9 cellular contexts compared by ENCODE assay signal in the genomic region with DNA sequence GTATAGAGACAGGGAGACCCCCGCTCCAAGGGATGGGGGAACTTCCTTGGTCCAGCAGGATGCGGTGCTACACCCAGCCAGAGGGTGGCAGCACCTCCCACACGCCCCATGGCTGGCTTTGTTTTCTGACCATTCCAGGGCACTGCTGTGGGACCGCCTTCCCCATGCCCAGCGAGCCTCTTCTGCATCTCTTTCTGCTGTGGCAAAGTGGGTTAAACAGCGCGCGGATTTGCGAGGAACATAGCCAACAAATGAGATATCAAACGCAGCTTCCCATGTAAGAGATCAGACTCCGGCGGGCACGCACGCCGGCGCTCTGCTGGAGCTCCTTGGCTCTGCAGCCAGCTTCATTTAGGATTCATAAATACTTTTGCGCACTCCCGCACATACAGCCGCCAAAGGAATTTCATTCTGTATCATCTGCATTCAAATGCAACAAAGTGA.
DNase-seq lines count a peak whose midpoint lies in the region; ATAC-seq and TF ChIP-seq lines count a peak whose summit lies in the region.
"Had no signal": no experiment of that assay in that cellular context is flagged by ENCODE, and none has a peak within 500 bp of the region (broad histone marks: within the 10 kb centered on the region; RNA-seq: fewer than 3 reads in every experiment).

No MANE protein-coding gene starts in this region.

- 68 to 74% methylated on average over 14 to 19 of the region's 19 CpGs for WGBS in endodermal cell (ENCODE audit: insufficient coverage in 1 of 2, insufficient read length in 1 of 2), 2 experiments

- TF ChIP-seq CTCF in GM12874 (IDR thresholded peaks at IDR 0.05; ENCODE audit: insufficient read depth, low read depth, low read length) (peak; percentile 80), LNCaP clone FGC (IDR thresholded peaks at IDR 0.05; ENCODE audit: control insufficient read depth, extremely low read depth, insufficient read depth) (peak; percentile 86), endodermal cell (conservative IDR thresholded peaks at IDR 0.05) (peak; percentile 97), osteocyte (IDR thresholded peaks at IDR 0.05) (peak; percentile 50), omental fat pad (IDR thresholded peaks at IDR 0.05) (no peak), foreskin fibroblast (IDR thresholded peaks at IDR 0.05; ENCODE audit: low read depth, low read length) (no peak)

- no peaks in the 10 kb centered on the region for H3K9me3 ChIP-seq in endodermal cell (ENCODE audit: control insufficient read depth, low read length)

- H3K4me1 ChIP-seq in endodermal cell (ENCODE audit: control insufficient read depth, insufficient read depth, low read length) = peaks cover 4% of the 10 kb centered on the region

- H3K4me3 Mint-ChIP-seq in endodermal cell (peak overlapping the region; percentile 37), osteocyte (ENCODE audit: unreplicated experiment) (no peak overlapping the region)

- H3K27me3 ChIP-seq in endodermal cell (ENCODE audit: control insufficient read depth, insufficient read depth, low read length, poor library complexity, severe bottlenecking) = no peaks in the 10 kb centered on the region

- H3K9ac ChIP-seq in endodermal cell (ENCODE audit: extremely low read depth, low read length, poor library complexity, severe bottlenecking) = no peak overlapping the region

- H3K27me3 Mint-ChIP-seq in endodermal cell (ENCODE audit: insufficient read depth) (peaks cover 13% of the 10 kb centered on the region), osteocyte (ENCODE audit: unreplicated experiment) (peaks cover 3% of the 10 kb centered on the region)

- no peak overlapping the region for H3K27ac Mint-ChIP-seq in endodermal cell
- H3K27ac Mint-ChIP-seq in osteocyte (ENCODE audit: unreplicated experiment) = no peak overlapping the region

- H3K36me3 Mint-ChIP-seq in endodermal cell (ENCODE audit: low read depth) (no peaks in the 10 kb centered on the region), osteocyte (ENCODE audit: unreplicated experiment) (no peaks in the 10 kb centered on the region)

- DNase-seq in LNCaP clone FGC (ENCODE audit: low read depth) = no peak
- peak; percentile 89 for DNase-seq in endodermal cell
- no peak for DNase-seq in osteocyte (ENCODE audit: extremely low spot score, unreplicated experiment)
- DNase-seq in omental fat pad (ENCODE audit: low spot score) = no peak
- no peak for DNase-seq in foreskin fibroblast
- no peak for DNase-seq in activated naive CD4-positive, alpha-beta T cell (lab: John Stamatoyannopoulos, UW)

- no peaks in the 10 kb centered on the region for H3K36me3 ChIP-seq in endodermal cell (ENCODE audit: control insufficient read depth, insufficient read depth, low read length)

- peak overlapping the region; percentile 29 for H3K4me3 ChIP-seq in LNCaP clone FGC (ENCODE audit: low read depth, low read length)
- no peak overlapping the region for H3K4me3 ChIP-seq in endodermal cell (ENCODE audit: low read length)
- H3K4me3 ChIP-seq in foreskin fibroblast (ENCODE audit: low read depth in 1 of 2, low read length in 2 of 2) = no peak overlapping the region
- H3K4me3 ChIP-seq: lung had no signal

- H3K4me1 Mint-ChIP-seq in endodermal cell = peaks cover 4% of the 10 kb centered on the region
- peaks cover 1% of the 10 kb centered on the region for H3K4me1 Mint-ChIP-seq in osteocyte (ENCODE audit: unreplicated experiment)

- H3K9me3 Mint-ChIP-seq in endodermal cell = peaks cover 2% of the 10 kb centered on the region
- H3K9me3 Mint-ChIP-seq in osteocyte (ENCODE audit: unreplicated experiment) = no peaks in the 10 kb centered on the region

- ATAC-seq in omental fat pad (ENCODE audit: low FRiP score) (no peak), HG02970 (IDR thresholded peaks at IDR 0.05; ENCODE audit: low FRiP score, unreplicated experiment) (no peak)

- H3K27ac ChIP-seq in endodermal cell (ENCODE audit: low read depth, low read length) = no peak overlapping the region

Comparison
In these comparisons a context has a peak if more than half of its experiments do, and no peak if none do; other contexts are left out.
1. CTCF ChIP-seq: peak in GM12874 (single experiment), LNCaP clone FGC (single experiment), endodermal cell (single experiment) and osteocyte (single experiment); none in omental fat pad (0 of 3) and foreskin fibroblast (single experiment).